Comparison of ENCODE assay signal across 21 cellular contexts in the genomic region with DNA sequence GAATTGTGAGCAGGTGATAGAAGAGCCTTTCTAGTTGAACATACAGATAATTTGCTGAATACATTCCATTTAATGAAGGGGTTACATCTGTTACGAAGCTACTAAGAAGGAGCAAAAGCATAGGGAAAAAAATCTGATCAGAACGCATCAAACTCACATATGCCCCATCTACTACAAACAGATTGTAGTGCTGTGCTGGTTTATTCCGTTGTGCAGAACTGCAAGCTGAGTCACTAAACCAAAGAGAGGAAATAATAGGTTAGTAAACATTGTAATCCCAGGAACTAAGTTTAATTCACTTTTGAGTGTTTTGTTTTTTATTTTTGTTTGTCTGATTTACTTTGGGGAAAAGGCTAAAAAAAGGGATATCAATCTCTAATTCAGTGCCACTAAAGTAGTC.
"Had no signal": no experiment of that assay in that cellular context is flagged by ENCODE, and none has a peak within 500 bp of the region (broad histone marks: within the 10 kb centered on the region; RNA-seq: fewer than 3 reads in every experiment).

No MANE protein-coding gene starts in this region.

- H3K27ac ChIP-seq: adrenal gland, ascending aorta, colonic mucosa, epithelial cell of prostate, heart left ventricle, left ventricle myocardium inferior, prostate gland, testis, vagina had no signal

- H3K4me1 ChIP-seq: adrenal gland, ascending aorta, colonic mucosa, heart left ventricle, left ventricle myocardium inferior, prostate gland, testis, vagina had no signal

- H3K4me3 ChIP-seq: adrenal gland, ascending aorta, colonic mucosa, heart left ventricle, left ventricle myocardium inferior, prostate gland, testis, vagina had no signal

- H3K9me3 ChIP-seq: adrenal gland, ascending aorta, colonic mucosa, heart left ventricle, left ventricle myocardium inferior, prostate gland, testis, vagina had no signal

- H3K36me3 ChIP-seq: adrenal gland, colonic mucosa, prostate gland had no signal

- H3K27me3 ChIP-seq: adrenal gland, ascending aorta, colonic mucosa, heart left ventricle, testis, vagina had no signal

- ATAC-seq: activated CD8-positive, alpha-beta memory T cell treated with anti-CD3 and anti-CD28 coated beads, Interleukin-2, amount 10 ng/mL, durations not matched to agents 7 days and 5 days; activated CD8-positive, alpha-beta T cell treated with anti-CD3 and anti-CD28 coated beads for 36 hours; activated T-helper 17 cell treated with anti-CD3 and anti-CD28 coated beads, Interleukin-2, amount 50 U/mL, for 72 hours; heart left ventricle; natural killer cell treated with Interleukin-12 subunit alpha and Interleukin-12 subunit beta and Interleukin-15 and Interleukin-18, amount 100 ng/mL, for 72 hours had no signal

- DNase-seq: activated CD4-positive, alpha-beta T cell treated with anti-CD3 and anti-CD28 coated beads for 1 hour; activated CD8-positive, alpha-beta memory T cell treated with anti-CD3 and anti-CD28 coated beads, Interleukin-2, amount 10 ng/mL, durations not matched to agents 7 days and 5 days; activated CD8-positive, alpha-beta T cell treated with anti-CD3 and anti-CD28 coated beads for 36 hours; activated T-cell treated with anti-CD3 and anti-CD28 coated beads for 4 hours; adrenal gland; colonic mucosa; heart left ventricle; left ventricle myocardium inferior; midbrain; stimulated activated CD4-positive, alpha-beta T cell treated with anti-CD3 and anti-CD28 coated beads, Interleukin-2, amount 100 ng/mL, for 48 hours; stimulated activated CD8-positive, alpha-beta memory T cell treated with anti-CD3 and anti-CD28 coated beads, Interleukin-4, amount 100 ng/mL, for 48 hours; stimulated activated naive CD4-positive, alpha-beta T cell; T-helper 9 cell; testis; trophoblast cell had no signal
